In the genomic region with DNA sequence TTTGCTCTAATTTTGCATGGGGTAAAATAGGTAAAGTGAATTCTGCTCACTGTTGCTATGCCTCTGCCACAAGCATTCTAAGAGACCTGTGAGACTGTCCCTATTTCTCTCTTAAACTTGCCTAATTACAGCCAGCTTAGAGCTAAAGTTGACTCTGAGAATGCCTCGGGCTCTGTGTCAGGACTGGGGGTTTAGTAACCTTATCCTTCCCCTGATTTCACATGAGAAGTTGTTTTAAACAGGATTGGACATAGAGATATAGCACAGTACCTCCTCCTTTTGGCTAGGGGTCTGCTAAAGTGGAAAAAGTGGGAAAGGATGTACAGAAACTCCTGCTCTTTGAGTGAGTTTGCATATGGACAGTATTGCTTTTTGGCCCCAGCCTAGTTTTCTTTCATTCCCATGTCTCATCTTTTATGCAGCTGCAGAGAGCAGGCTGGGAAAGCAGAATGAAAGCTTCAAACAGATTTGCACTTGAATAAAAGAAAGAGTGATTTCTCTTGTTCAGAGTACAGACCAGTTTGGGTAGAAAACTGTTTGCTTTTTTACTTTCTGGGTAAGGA, we compare ENCODE assay signal across 9 cellular contexts.
DNase-seq lines count a peak whose midpoint lies in the region; ATAC-seq and TF ChIP-seq lines count a peak whose summit lies in the region.
"Had no signal": no experiment of that assay in that cellular context is flagged by ENCODE, and none has a peak within 500 bp of the region (broad histone marks: within the 10 kb centered on the region; RNA-seq: fewer than 3 reads in every experiment).

No MANE protein-coding gene starts in this region.

- WGBS in liver, result 10% methylated on average over 1 of the region's 1 CpG

- H3K27ac Mint-ChIP-seq in activated CD8-positive, alpha-beta T cell treated with anti-CD3 and anti-CD28 coated beads, Interleukin-2, amount 10 ng/mL, durations not matched to agents 7 days and 5 days, result no peak overlapping the region
- H3K27ac Mint-ChIP-seq in CD4-positive, alpha-beta memory T cell, result no peak overlapping the region

- H3K9me3 ChIP-seq in liver (ENCODE audit: control insufficient read depth in 4 of 4, low read length in 3 of 4) (no peaks in the 10 kb centered on the region), thoracic aorta (no peaks in the 10 kb centered on the region)
- H3K9me3 ChIP-seq in CD4-positive, alpha-beta memory T cell (ENCODE audit: control insufficient read depth in 1 of 2, low read length in 2 of 2), result no peaks in the 10 kb centered on the region

- H3K4me3 ChIP-seq in dorsolateral prefrontal cortex (no peak overlapping the region), liver (ENCODE audit: low read depth in 1 of 3, low read length in 3 of 3) (no peak overlapping the region), thoracic aorta (no peak overlapping the region)
- H3K4me3 ChIP-seq in CD4-positive, alpha-beta memory T cell (ENCODE audit: low read length in 2 of 2), result no peak overlapping the region

- intact Hi-C loops in dorsolateral prefrontal cortex (cut with DNase I), result loop anchor here (2.0 to 10.0 kb wide), 3 partner anchors 273 to 875 kb away; no protein-coding TSS in a partner anchor
- intact Hi-C loops in CD4-positive, alpha-beta memory T cell (cut with micrococcal nuclease), result no loop called here

- no peak for TF ChIP-seq RAD21 in liver (IDR thresholded peaks at IDR 0.05)

- CTCF ChIA-PET in activated CD8-positive, alpha-beta T cell treated with anti-CD3 and anti-CD28 coated beads, Interleukin-2, amount 10 ng/mL, durations not matched to agents 7 days and 5 days (lab: Charles Lee), result interaction anchor here (0.8 to 1.9 kb wide), 5 partner anchors 8 to 903 kb away, joined by 3 to 9 read pairs (median 4); no protein-coding TSS in a partner anchor
- CTCF ChIA-PET in CD4-positive, alpha-beta memory T cell (lab: Charles Lee; ENCODE audit: partially characterized antibody), result interaction anchor here (0.7 to 7.5 kb wide), 6 partner anchors 9 to 902 kb away, joined by 3 to 90 read pairs (median 4); no protein-coding TSS in a partner anchor

- peak overlapping the region; percentile 49 to 57 for H3K9ac ChIP-seq in liver (ENCODE audit: low read depth in 1 of 2, low read length in 2 of 2)

- H3K4me1 Mint-ChIP-seq in activated CD8-positive, alpha-beta T cell treated with anti-CD3 and anti-CD28 coated beads, Interleukin-2, amount 10 ng/mL, durations not matched to agents 7 days and 5 days (ENCODE audit: low read depth), result no peaks in the 10 kb centered on the region
- H3K4me1 Mint-ChIP-seq in CD4-positive, alpha-beta memory T cell, result no peaks in the 10 kb centered on the region

- no peak for ATAC-seq in thoracic aorta (ENCODE audit: insufficient number of reproducible peaks, low FRiP score, low read depth)
- ATAC-seq in HG03039 (IDR thresholded peaks at IDR 0.05; ENCODE audit: unreplicated experiment), result no peak
- ATAC-seq in activated CD8-positive, alpha-beta T cell treated with anti-CD3 and anti-CD28 coated beads, Interleukin-2, amount 10 ng/mL, durations not matched to agents 7 days and 5 days, result no peak

- H3K27me3 ChIP-seq in dorsolateral prefrontal cortex (no peaks in the 10 kb centered on the region), liver (ENCODE audit: control insufficient read depth in 4 of 4, insufficient read depth in 4 of 4, low read length in 3 of 4) (no peaks in the 10 kb centered on the region), thoracic aorta (replicated peaks; ENCODE audit: insufficient read depth) (no peaks in the 10 kb centered on the region)
- H3K27me3 ChIP-seq in CD4-positive, alpha-beta memory T cell (ENCODE audit: insufficient read depth, low read length), result no peaks in the 10 kb centered on the region

- peaks cover 7% of the 10 kb centered on the region for H3K27me3 Mint-ChIP-seq in activated CD8-positive, alpha-beta T cell treated with anti-CD3 and anti-CD28 coated beads, Interleukin-2, amount 10 ng/mL, durations not matched to agents 7 days and 5 days (ENCODE audit: low read depth)
- H3K27me3 Mint-ChIP-seq in CD4-positive, alpha-beta memory T cell, result no peaks in the 10 kb centered on the region

- H3K27ac ChIP-seq in dorsolateral prefrontal cortex (peak overlapping the region in 45 of 59 donors; percentile 0 to 82 (median 53)), liver (ENCODE audit: low read depth in 1 of 2, low read length in 2 of 2) (peak overlapping the region; percentile 76 to 87), thoracic aorta (peak overlapping the region; percentile 52 to 56)
- H3K27ac ChIP-seq in CD4-positive, alpha-beta memory T cell (ENCODE audit: low read depth, low read length), result no peak overlapping the region

- no peak overlapping the region for H3K4me3 Mint-ChIP-seq in activated CD8-positive, alpha-beta T cell treated with anti-CD3 and anti-CD28 coated beads, Interleukin-2, amount 10 ng/mL, durations not matched to agents 7 days and 5 days
- H3K4me3 Mint-ChIP-seq in CD4-positive, alpha-beta memory T cell, result no peak overlapping the region

- TF ChIP-seq CTCF in dorsolateral prefrontal cortex (IDR thresholded peaks at IDR 0.05 in 54 of 56, conservative IDR thresholded peaks at IDR 0.05 in 2 of 56; ENCODE audit: low read depth in 1 of 56, partially characterized antibody in 56 of 56), result no peak
- TF ChIP-seq CTCF in liver (IDR thresholded peaks at IDR 0.05; ENCODE audit: low read depth, low read length, missing input control), result no peak
- TF ChIP-seq CTCF in thoracic aorta (IDR thresholded peaks at IDR 0.05), result no peak

- H3K36me3 Mint-ChIP-seq in activated CD8-positive, alpha-beta T cell treated with anti-CD3 and anti-CD28 coated beads, Interleukin-2, amount 10 ng/mL, durations not matched to agents 7 days and 5 days (ENCODE audit: low read depth), result no peaks in the 10 kb centered on the region
- H3K36me3 Mint-ChIP-seq in CD4-positive, alpha-beta memory T cell, result no peaks in the 10 kb centered on the region

- no peaks in the 10 kb centered on the region for H3K36me3 ChIP-seq in liver (ENCODE audit: control insufficient read depth in 4 of 4, insufficient read depth in 3 of 4, low read depth in 1 of 4, low read length in 3 of 4)
- no peaks in the 10 kb centered on the region for H3K36me3 ChIP-seq in thoracic aorta
- H3K36me3 ChIP-seq in CD4-positive, alpha-beta memory T cell (ENCODE audit: insufficient read depth, low read length), result no peaks in the 10 kb centered on the region

- peaks cover 5 to 32% (median 28%) of the 10 kb centered on the region in 4 donors for H3K4me1 ChIP-seq in liver (ENCODE audit: control insufficient read depth in 4 of 4, insufficient read depth in 4 of 4, low read length in 3 of 4)
- H3K4me1 ChIP-seq in thoracic aorta (ENCODE audit: control insufficient read depth in 1 of 2, low read depth in 2 of 2), result peaks cover 23 to 46% of the 10 kb centered on the region in 2 donors
- no peaks in the 10 kb centered on the region for H3K4me1 ChIP-seq in CD4-positive, alpha-beta memory T cell (ENCODE audit: insufficient read depth, low read length)

- no peaks in the 10 kb centered on the region for H3K9me3 Mint-ChIP-seq in activated CD8-positive, alpha-beta T cell treated with anti-CD3 and anti-CD28 coated beads, Interleukin-2, amount 10 ng/mL, durations not matched to agents 7 days and 5 days (ENCODE audit: insufficient read depth)
- no peaks in the 10 kb centered on the region for H3K9me3 Mint-ChIP-seq in CD4-positive, alpha-beta memory T cell

- POLR2A ChIA-PET in activated CD8-positive, alpha-beta T cell treated with anti-CD3 and anti-CD28 coated beads, Interleukin-2, amount 10 ng/mL, durations not matched to agents 7 days and 5 days (lab: Charles Lee), result no interaction called here
- POLR2A ChIA-PET in CD4-positive, alpha-beta memory T cell (lab: Charles Lee; ENCODE audit: partially characterized antibody), result no interaction called here

- DNase-seq in LHCN-M2 (ENCODE audit: low read depth), result peak; percentile 23
- DNase-seq in dorsolateral prefrontal cortex, result no peak
- DNase-seq in thoracic aorta (ENCODE audit: low spot score), result no peak
- no peak for DNase-seq in A172 (ENCODE audit: low spot score)
- DNase-seq in activated CD8-positive, alpha-beta T cell treated with anti-CD3 and anti-CD28 coated beads, Interleukin-2, amount 10 ng/mL, durations not matched to agents 7 days and 5 days, result no peak
- no peak for DNase-seq in CD4-positive, alpha-beta memory T cell
- DNase-seq: activated T-cell treated with anti-CD3 and anti-CD28 coated beads, Interleukin-2, amount 50 U/mL, for 48 hours had no signal

TF ChIP-seq in liver, 16 proteins besides CTCF, POLR2A, EP300 and RAD21 (continues in another document):
- TF ChIP-seq, protein P1, sequence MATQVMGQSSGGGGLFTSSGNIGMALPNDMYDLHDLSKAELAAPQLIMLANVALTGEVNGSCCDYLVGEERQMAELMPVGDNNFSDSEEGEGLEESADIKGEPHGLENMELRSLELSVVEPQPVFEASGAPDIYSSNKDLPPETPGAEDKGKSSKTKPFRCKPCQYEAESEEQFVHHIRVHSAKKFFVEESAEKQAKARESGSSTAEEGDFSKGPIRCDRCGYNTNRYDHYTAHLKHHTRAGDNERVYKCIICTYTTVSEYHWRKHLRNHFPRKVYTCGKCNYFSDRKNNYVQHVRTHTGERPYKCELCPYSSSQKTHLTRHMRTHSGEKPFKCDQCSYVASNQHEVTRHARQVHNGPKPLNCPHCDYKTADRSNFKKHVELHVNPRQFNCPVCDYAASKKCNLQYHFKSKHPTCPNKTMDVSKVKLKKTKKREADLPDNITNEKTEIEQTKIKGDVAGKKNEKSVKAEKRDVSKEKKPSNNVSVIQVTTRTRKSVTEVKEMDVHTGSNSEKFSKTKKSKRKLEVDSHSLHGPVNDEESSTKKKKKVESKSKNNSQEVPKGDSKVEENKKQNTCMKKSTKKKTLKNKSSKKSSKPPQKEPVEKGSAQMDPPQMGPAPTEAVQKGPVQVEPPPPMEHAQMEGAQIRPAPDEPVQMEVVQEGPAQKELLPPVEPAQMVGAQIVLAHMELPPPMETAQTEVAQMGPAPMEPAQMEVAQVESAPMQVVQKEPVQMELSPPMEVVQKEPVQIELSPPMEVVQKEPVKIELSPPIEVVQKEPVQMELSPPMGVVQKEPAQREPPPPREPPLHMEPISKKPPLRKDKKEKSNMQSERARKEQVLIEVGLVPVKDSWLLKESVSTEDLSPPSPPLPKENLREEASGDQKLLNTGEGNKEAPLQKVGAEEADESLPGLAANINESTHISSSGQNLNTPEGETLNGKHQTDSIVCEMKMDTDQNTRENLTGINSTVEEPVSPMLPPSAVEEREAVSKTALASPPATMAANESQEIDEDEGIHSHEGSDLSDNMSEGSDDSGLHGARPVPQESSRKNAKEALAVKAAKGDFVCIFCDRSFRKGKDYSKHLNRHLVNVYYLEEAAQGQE (IDR thresholded peaks at IDR 0.05), result peak; percentile 41
- no peak for TF ChIP-seq FOXA2 (IDR thresholded peaks at IDR 0.05)
- TF ChIP-seq HNF4G (IDR thresholded peaks at IDR 0.05), result no peak
